Comparison of ENCODE assay signal across 8 cellular contexts in genomic region chr3:182967218-182968204, GRCh38. TPM values are rescaled to one million over a fixed set of nuclear protein-coding genes. Genes with fewer than 3 reads are reported as not detected.
DNase-seq lines count a peak whose midpoint lies in the region; ATAC-seq and TF ChIP-seq lines count a peak whose summit lies in the region.

No MANE protein-coding gene starts in this region.

- no peak overlapping the region for H3K4me3 Mint-ChIP-seq in mesothelial cell of epicardium

- H3K36me3 ChIP-seq in HEK293 (ENCODE audit: control insufficient read depth in 2 of 2, insufficient read depth in 1 of 2, low read length in 2 of 2), result no peaks in the 10 kb centered on the region
- peaks cover 21% of the 10 kb centered on the region for H3K36me3 ChIP-seq in Loucy (ENCODE audit: insufficient read depth, low read length)
- H3K36me3 ChIP-seq in gastroesophageal sphincter, result peaks cover 0 to under 1% of the 10 kb centered on the region in 2 donors

- peaks cover 24% of the 10 kb centered on the region for H3K4me1 Mint-ChIP-seq in mesothelial cell of epicardium

- TF ChIP-seq POLR2A in gastroesophageal sphincter (IDR thresholded peaks at IDR 0.05), result no peak

- intact Hi-C loops in left cardiac atrium (cut with DNase I), result no loop called here

- H3K4me3 ChIP-seq in HEK293 (ENCODE audit: low read depth, low read length), result no peak overlapping the region
- H3K4me3 ChIP-seq in Loucy (ENCODE audit: low read length, poor library complexity, severe bottlenecking), result peak overlapping the region; percentile 41
- H3K4me3 ChIP-seq in gastroesophageal sphincter, result no peak overlapping the region

- no peaks in the 10 kb centered on the region for H3K9me3 ChIP-seq in HEK293 (ENCODE audit: control insufficient read depth, insufficient read depth, low read depth, low read length)
- no peaks in the 10 kb centered on the region for H3K9me3 ChIP-seq in Loucy (ENCODE audit: insufficient read depth, low read depth, low read length)
- no peaks in the 10 kb centered on the region for H3K9me3 ChIP-seq in gastroesophageal sphincter

- TF ChIP-seq CTCF in HEK293 (tag by site-specific recombination; IDR thresholded peaks at IDR 0.05), result no peak
- TF ChIP-seq CTCF in Loucy (conservative IDR thresholded peaks at IDR 0.05; ENCODE audit: low read length), result no peak
- TF ChIP-seq CTCF in mesothelial cell of epicardium (IDR thresholded peaks at IDR 0.05; ENCODE audit: unreplicated experiment), result no peak
- no peak for TF ChIP-seq CTCF in gastroesophageal sphincter (IDR thresholded peaks at IDR 0.05)

- H3K9me2 ChIP-seq in Loucy (replicated peaks; ENCODE audit: low read depth, low read length), result no peaks in the 10 kb centered on the region

- TF ChIP-seq EP300 in gastroesophageal sphincter (IDR thresholded peaks at IDR 0.05), result no peak

- H3K4me2 ChIP-seq in Loucy (ENCODE audit: low read depth, low read length, poor library complexity, severe bottlenecking), result peak overlapping the region; percentile 66

- ATAC-seq in GM18909 (IDR thresholded peaks at IDR 0.05; ENCODE audit: poor library complexity, unreplicated experiment) (peak; percentile 60), gastroesophageal sphincter (no peak), left cardiac atrium (no peak)

- CTCF ChIA-PET in HEK293 (lab: Yijun Ruan, JAX), result no interaction called here

- peak overlapping the region; percentile 54 for H3K27ac Mint-ChIP-seq in mesothelial cell of epicardium

- H3K9ac ChIP-seq in Loucy (ENCODE audit: low read depth, low read length, poor library complexity, severe bottlenecking), result no peak overlapping the region

- WGBS in gastroesophageal sphincter (ENCODE audit: low coverage in 1 of 2), 2 donors, result 65 to 81% methylated on average over 4 to 6 of the region's 6 CpGs

- peaks cover 80% of the 10 kb centered on the region for H4K20me1 ChIP-seq in Loucy (ENCODE audit: insufficient read depth, low read length, poor library complexity, severe bottlenecking)

- peaks cover 99% of the 10 kb centered on the region for H3K79me2 ChIP-seq in Loucy (ENCODE audit: insufficient read depth, low read length)

- H3K36me3 Mint-ChIP-seq in mesothelial cell of epicardium, result peaks cover 4% of the 10 kb centered on the region

- H3F3A ChIP-seq in Loucy (ENCODE audit: low read depth), result no peaks in the 10 kb centered on the region

- H3K27me3 ChIP-seq in Loucy (ENCODE audit: insufficient read depth, low read length, poor library complexity, severe bottlenecking) (no peaks in the 10 kb centered on the region), gastroesophageal sphincter (no peaks in the 10 kb centered on the region)

- H3K9me3 Mint-ChIP-seq in mesothelial cell of epicardium, result no peaks in the 10 kb centered on the region

- H3K4me1 ChIP-seq in HEK293 (ENCODE audit: control insufficient read depth, insufficient read depth, low read length) (0 out of 2 replicates have a peak, but pooled peaks cover 3% of the 10 kb centered on the region), Loucy (ENCODE audit: insufficient read depth, low read length, poor library complexity, severe bottlenecking) (peaks cover 59% of the 10 kb centered on the region), gastroesophageal sphincter (peaks cover 0 to 41% (median 3%) of the 10 kb centered on the region in 3 donors)

- no peak overlapping the region for H2AFZ ChIP-seq in Loucy (ENCODE audit: low read length)

- H3K27ac ChIP-seq in HEK293 (ENCODE audit: extremely low read depth, low read depth, low read length) (no peak overlapping the region), gastroesophageal sphincter (no peak overlapping the region)

- no peak for DNase-seq in mesothelial cell of epicardium (ENCODE audit: low spot score in 2 of 2, unreplicated experiment in 2 of 2)
- DNase-seq in NCI-H2029 (lab: John Stamatoyannopoulos, UW), result no peak
- no peak for DNase-seq in NCI-H2107 treated with DMSO at 0.1 percent for 48 hours (lab: John Stamatoyannopoulos, UW; ENCODE audit: unreplicated experiment)
- DNase-seq in left cardiac atrium, result no peak

- no peaks in the 10 kb centered on the region for H3K27me3 Mint-ChIP-seq in mesothelial cell of epicardium (ENCODE audit: low read depth)

- POLR2A ChIA-PET in HEK293 (lab: Yijun Ruan, JAX), result no interaction called here

TF ChIP-seq in HEK293, 187 proteins besides CTCF, POLR2A, EP300 and RAD21:
- TF ChIP-seq PRDM1 (tag by site-specific recombination; IDR thresholded peaks at IDR 0.05), result peak; percentile 82
- TF ChIP-seq SP3 (tag by site-specific recombination; IDR thresholded peaks at IDR 0.05), result no peak
- TF ChIP-seq GLIS2 (tag by site-specific recombination; IDR thresholded peaks at IDR 0.05), result no peak
- TF ChIP-seq PRDM6 (tag by site-specific recombination; IDR thresholded peaks at IDR 0.05), result 0 out of 2 replicates have a peak, but pooled peaks have one; percentile 56
- no peak for TF ChIP-seq HOXA7 (CRISPR knock-in tag; IDR thresholded peaks at IDR 0.05; ENCODE audit: borderline replicate concordance)

RNA-seq across cellular contexts. Expression of gene DCUN1D1, which starts 12.8 kb away (rescaled TPM):
- 50.7 to 53.8 TPM (median 52.9 TPM) in 3 replicates for total RNA-seq in mesothelial cell of epicardium
- total RNA-seq in gastroesophageal sphincter, result 10 to 100 TPM; 35.6 to 48.3 (median 42.8) TPM
- 10 to 100 TPM; 30.5 to 31.2 TPM for total RNA-seq in left cardiac atrium
